ENCODE assay signal across 1 cellular context in genomic region chr14:73576391-73576790, GRCh38.
TF ChIP-seq lines count a peak whose summit lies in the region.

No MANE protein-coding gene starts in this region.

TF ChIP-seq in IMR-90, 13 proteins besides CTCF, POLR2A, EP300 and RAD21:
- no peak for TF ChIP-seq MAZ (IDR thresholded peaks at IDR 0.05; ENCODE audit: borderline replicate concordance, low read depth, low read length)
- TF ChIP-seq NFE2L2 (IDR thresholded peaks at IDR 0.05; ENCODE audit: low read depth, low read length), result no peak
- no peak for TF ChIP-seq CEBPB (IDR thresholded peaks at IDR 0.05; ENCODE audit: low read depth, low read length)
- TF ChIP-seq SMC3 (IDR thresholded peaks at IDR 0.05; ENCODE audit: low read depth, low read length), result no peak
